In the genomic region with DNA sequence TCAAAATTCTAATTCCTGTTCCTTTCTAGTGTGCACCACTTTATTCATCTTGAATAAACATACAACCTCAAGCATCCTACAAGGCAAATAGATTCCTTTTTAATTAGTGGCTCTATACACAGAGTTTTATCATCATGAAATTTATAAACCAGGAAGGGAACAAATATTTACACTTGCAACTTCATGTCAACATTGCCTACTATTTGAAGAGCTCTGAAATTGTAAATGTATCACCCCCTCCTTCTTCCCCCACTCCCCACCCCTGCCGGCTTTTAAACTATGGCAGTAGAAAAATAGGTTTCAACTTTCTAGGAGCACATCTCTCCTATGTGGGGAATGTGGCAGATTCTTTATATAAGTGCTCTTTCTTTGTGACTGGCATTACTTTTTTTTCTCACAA, we compare ENCODE assay signal across 2 cellular contexts.
TF ChIP-seq lines count a peak whose summit lies in the region.

No MANE protein-coding gene starts in this region.

TF ChIP-seq in GM23338, 12 proteins besides CTCF, POLR2A, EP300 and RAD21 (continued from another document):
- TF ChIP-seq, protein P1, sequence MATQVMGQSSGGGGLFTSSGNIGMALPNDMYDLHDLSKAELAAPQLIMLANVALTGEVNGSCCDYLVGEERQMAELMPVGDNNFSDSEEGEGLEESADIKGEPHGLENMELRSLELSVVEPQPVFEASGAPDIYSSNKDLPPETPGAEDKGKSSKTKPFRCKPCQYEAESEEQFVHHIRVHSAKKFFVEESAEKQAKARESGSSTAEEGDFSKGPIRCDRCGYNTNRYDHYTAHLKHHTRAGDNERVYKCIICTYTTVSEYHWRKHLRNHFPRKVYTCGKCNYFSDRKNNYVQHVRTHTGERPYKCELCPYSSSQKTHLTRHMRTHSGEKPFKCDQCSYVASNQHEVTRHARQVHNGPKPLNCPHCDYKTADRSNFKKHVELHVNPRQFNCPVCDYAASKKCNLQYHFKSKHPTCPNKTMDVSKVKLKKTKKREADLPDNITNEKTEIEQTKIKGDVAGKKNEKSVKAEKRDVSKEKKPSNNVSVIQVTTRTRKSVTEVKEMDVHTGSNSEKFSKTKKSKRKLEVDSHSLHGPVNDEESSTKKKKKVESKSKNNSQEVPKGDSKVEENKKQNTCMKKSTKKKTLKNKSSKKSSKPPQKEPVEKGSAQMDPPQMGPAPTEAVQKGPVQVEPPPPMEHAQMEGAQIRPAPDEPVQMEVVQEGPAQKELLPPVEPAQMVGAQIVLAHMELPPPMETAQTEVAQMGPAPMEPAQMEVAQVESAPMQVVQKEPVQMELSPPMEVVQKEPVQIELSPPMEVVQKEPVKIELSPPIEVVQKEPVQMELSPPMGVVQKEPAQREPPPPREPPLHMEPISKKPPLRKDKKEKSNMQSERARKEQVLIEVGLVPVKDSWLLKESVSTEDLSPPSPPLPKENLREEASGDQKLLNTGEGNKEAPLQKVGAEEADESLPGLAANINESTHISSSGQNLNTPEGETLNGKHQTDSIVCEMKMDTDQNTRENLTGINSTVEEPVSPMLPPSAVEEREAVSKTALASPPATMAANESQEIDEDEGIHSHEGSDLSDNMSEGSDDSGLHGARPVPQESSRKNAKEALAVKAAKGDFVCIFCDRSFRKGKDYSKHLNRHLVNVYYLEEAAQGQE (IDR thresholded peaks at IDR 0.05; ENCODE audit: unreplicated experiment): no peak
- TF ChIP-seq, protein P2, sequence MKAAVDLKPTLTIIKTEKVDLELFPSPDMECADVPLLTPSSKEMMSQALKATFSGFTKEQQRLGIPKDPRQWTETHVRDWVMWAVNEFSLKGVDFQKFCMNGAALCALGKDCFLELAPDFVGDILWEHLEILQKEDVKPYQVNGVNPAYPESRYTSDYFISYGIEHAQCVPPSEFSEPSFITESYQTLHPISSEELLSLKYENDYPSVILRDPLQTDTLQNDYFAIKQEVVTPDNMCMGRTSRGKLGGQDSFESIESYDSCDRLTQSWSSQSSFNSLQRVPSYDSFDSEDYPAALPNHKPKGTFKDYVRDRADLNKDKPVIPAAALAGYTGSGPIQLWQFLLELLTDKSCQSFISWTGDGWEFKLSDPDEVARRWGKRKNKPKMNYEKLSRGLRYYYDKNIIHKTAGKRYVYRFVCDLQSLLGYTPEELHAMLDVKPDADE (IDR thresholded peaks at IDR 0.05): no peak
- TF ChIP-seq ZNF114 (CRISPR knock-in tag; IDR thresholded peaks at IDR 0.05) (no peak), JUNB (IDR thresholded peaks at IDR 0.05; ENCODE audit: unreplicated experiment) (no peak), EZH2 (IDR thresholded peaks at IDR 0.05; ENCODE audit: low read depth, unreplicated experiment) (no peak)
- TF ChIP-seq, protein P3, sequence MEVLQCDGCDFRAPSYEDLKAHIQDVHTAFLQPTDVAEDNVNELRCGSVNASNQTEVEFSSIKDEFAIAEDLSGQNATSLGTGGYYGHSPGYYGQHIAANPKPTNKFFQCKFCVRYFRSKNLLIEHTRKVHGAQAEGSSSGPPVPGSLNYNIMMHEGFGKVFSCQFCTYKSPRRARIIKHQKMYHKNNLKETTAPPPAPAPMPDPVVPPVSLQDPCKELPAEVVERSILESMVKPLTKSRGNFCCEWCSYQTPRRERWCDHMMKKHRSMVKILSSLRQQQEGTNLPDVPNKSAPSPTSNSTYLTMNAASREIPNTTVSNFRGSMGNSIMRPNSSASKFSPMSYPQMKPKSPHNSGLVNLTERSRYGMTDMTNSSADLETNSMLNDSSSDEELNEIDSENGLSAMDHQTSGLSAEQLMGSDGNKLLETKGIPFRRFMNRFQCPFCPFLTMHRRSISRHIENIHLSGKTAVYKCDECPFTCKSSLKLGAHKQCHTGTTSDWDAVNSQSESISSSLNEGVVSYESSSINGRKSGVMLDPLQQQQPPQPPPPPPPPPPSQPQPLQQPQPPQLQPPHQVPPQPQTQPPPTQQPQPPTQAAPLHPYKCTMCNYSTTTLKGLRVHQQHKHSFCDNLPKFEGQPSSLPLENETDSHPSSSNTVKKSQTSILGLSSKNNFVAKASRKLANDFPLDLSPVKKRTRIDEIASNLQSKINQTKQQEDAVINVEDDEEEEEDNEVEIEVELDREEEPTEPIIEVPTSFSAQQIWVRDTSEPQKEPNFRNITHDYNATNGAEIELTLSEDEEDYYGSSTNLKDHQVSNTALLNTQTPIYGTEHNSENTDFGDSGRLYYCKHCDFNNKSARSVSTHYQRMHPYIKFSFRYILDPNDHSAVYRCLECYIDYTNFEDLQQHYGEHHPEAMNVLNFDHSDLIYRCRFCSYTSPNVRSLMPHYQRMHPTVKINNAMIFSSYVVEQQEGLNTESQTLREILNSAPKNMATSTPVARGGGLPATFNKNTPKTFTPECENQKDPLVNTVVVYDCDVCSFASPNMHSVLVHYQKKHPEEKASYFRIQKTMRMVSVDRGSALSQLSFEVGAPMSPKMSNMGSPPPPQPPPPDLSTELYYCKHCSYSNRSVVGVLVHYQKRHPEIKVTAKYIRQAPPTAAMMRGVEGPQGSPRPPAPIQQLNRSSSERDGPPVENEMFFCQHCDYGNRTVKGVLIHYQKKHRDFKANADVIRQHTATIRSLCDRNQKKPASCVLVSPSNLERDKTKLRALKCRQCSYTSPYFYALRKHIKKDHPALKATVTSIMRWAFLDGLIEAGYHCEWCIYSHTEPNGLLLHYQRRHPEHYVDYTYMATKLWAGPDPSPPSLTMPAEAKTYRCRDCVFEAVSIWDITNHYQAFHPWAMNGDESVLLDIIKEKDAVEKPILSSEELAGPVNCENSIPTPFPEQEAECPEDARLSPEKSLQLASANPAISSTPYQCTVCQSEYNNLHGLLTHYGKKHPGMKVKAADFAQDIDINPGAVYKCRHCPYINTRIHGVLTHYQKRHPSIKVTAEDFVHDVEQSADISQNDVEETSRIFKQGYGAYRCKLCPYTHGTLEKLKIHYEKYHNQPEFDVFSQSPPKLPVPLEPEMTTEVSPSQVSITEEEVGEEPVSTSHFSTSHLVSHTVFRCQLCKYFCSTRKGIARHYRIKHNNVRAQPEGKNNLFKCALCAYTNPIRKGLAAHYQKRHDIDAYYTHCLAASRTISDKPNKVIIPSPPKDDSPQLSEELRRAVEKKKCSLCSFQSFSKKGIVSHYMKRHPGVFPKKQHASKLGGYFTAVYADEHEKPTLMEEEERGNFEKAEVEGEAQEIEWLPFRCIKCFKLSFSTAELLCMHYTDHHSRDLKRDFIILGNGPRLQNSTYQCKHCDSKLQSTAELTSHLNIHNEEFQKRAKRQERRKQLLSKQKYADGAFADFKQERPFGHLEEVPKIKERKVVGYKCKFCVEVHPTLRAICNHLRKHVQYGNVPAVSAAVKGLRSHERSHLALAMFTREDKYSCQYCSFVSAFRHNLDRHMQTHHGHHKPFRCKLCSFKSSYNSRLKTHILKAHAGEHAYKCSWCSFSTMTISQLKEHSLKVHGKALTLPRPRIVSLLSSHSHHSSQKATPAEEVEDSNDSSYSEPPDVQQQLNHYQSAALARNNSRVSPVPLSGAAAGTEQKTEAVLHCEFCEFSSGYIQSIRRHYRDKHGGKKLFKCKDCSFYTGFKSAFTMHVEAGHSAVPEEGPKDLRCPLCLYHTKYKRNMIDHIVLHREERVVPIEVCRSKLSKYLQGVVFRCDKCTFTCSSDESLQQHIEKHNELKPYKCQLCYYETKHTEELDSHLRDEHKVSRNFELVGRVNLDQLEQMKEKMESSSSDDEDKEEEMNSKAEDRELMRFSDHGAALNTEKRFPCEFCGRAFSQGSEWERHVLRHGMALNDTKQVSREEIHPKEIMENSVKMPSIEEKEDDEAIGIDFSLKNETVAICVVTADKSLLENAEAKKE (CRISPR knock-in tag; IDR thresholded peaks at IDR 0.05): no peak

TF ChIP-seq in neural cell, 6 proteins besides CTCF, POLR2A, EP300 and RAD21 (continued from another document):
- TF ChIP-seq EZH2 (IDR thresholded peaks at IDR 0.05; ENCODE audit: borderline replicate concordance, insufficient read depth, low read length, poor library complexity, severe bottlenecking) (no peak), MXI1 (conservative IDR thresholded peaks at IDR 0.05; ENCODE audit: poor library complexity, severe bottlenecking) (no peak)
